In the genomic region with DNA sequence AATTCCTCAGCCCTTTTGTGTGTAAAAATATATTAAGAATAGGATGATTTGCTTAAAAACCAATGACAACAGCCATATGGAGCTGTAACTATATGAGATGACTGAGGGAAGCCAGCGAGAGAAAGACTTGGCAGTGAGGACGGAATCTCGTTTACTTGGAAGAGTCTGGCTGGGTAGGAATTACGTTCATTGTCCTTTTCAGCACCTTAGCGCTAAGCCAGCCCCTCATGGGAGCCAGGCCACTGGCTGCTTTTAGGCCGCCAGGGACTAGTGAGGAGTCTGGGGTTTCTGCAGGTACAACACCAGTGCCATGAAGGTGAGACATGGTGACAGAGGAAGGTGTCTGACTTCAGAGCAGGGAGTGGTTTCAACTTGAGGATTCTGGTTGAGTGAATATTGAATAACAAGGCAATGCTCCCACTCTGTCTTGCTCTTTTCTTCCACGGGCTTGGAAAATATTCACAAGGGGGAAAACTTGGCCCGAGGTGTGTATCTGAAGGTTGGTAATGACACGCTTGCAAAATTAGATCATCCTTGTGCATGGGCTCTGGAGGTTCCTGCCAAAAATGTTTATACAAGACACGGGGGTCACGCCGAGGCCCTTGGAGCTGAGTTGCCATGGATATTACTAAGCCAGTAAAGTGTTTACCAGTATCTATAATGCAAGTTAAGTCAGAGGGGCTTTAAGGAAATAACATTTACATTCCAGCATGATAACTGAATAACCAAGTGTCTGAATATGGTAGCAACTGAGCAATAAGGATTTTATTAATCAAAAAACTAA, we compare ENCODE assay signal across 17 cellular contexts. TPM values are rescaled to one million over a fixed set of nuclear protein-coding genes. Genes with fewer than 3 reads are reported as not detected.
DNase-seq lines count a peak whose midpoint lies in the region; ATAC-seq and TF ChIP-seq lines count a peak whose summit lies in the region.
"Had no signal": no experiment of that assay in that cellular context is flagged by ENCODE, and none has a peak within 500 bp of the region (broad histone marks: within the 10 kb centered on the region; RNA-seq: fewer than 3 reads in every experiment).

No MANE protein-coding gene starts in this region.

- ATAC-seq in central memory CD8-positive, alpha-beta T cell (replicated peaks; ENCODE audit: extremely low read depth, poor library complexity, severe bottlenecking) = no peak
- peak; percentile 29 for ATAC-seq in left lung
- ATAC-seq in HG02852 (IDR thresholded peaks at IDR 0.05; ENCODE audit: unreplicated experiment) = no peak
- no peak for ATAC-seq in GM21390 (IDR thresholded peaks at IDR 0.05; ENCODE audit: unreplicated experiment)
- no peak for ATAC-seq in upper lobe of right lung

- TF ChIP-seq CTCF in left lung (IDR thresholded peaks at IDR 0.05) (no peak), upper lobe of right lung (IDR thresholded peaks at IDR 0.05) (no peak)

- H3K9me3 Mint-ChIP-seq in activated T-cell treated with anti-CD3 and anti-CD28 coated beads, Interleukin-2, amount 50 U/mL, for 24 hours = no peaks in the 10 kb centered on the region
- no peaks in the 10 kb centered on the region for H3K9me3 Mint-ChIP-seq in central memory CD8-positive, alpha-beta T cell
- H3K9me3 Mint-ChIP-seq: activated T-helper 2 cell treated with anti-CD3 and anti-CD28 coated beads, Interferon-gamma antibody, Interleukin-2, Interleukin-4, amounts not matched to agents 10 μg/mL and 5 μg/mL and 100 μg/mL, durations not matched to agents 14 hours and 24 hours and 36 hours had no signal

- WGBS in thymus = 93% methylated on average over 12 of the region's 12 CpGs

- H3K36me3 Mint-ChIP-seq in activated T-cell treated with anti-CD3 and anti-CD28 coated beads, Interleukin-2, amount 50 U/mL, for 24 hours (ENCODE audit: low read depth) = peaks cover 43% of the 10 kb centered on the region
- peaks cover 66% of the 10 kb centered on the region for H3K36me3 Mint-ChIP-seq in central memory CD8-positive, alpha-beta T cell (ENCODE audit: insufficient read depth)

- H3K4me1 Mint-ChIP-seq in activated T-cell treated with anti-CD3 and anti-CD28 coated beads, Interleukin-2, amount 50 U/mL, for 24 hours (ENCODE audit: low read depth) = peaks cover 72% of the 10 kb centered on the region
- H3K4me1 Mint-ChIP-seq in central memory CD8-positive, alpha-beta T cell = peaks cover 75% of the 10 kb centered on the region

- H3K27me3 ChIP-seq in left lung (no peaks in the 10 kb centered on the region), thymus (ENCODE audit: control insufficient read depth, insufficient read depth) (no peaks in the 10 kb centered on the region), upper lobe of right lung (no peaks in the 10 kb centered on the region)
- H3K27me3 ChIP-seq: dorsolateral prefrontal cortex, heart right ventricle had no signal

- H3K4me3 ChIP-seq in left lung (no peak overlapping the region), thymus (ENCODE audit: low read length) (no peak overlapping the region), upper lobe of right lung (no peak overlapping the region)
- H3K4me3 ChIP-seq: dorsolateral prefrontal cortex, lung had no signal

- intact Hi-C loops in left lung (cut with DNase I) (no loop called here), upper lobe of right lung (cut with DNase I) (no loop called here)

- no peak overlapping the region for H3K4me3 Mint-ChIP-seq in activated T-cell treated with anti-CD3 and anti-CD28 coated beads, Interleukin-2, amount 50 U/mL, for 24 hours
- peak overlapping the region; percentile 21 for H3K4me3 Mint-ChIP-seq in central memory CD8-positive, alpha-beta T cell

- no peak overlapping the region for H3K27ac ChIP-seq in left lung
- peak overlapping the region; percentile 42 for H3K27ac ChIP-seq in thymus (ENCODE audit: low read depth)
- H3K27ac ChIP-seq in upper lobe of right lung = no peak overlapping the region

- H3K27ac Mint-ChIP-seq in activated T-cell treated with anti-CD3 and anti-CD28 coated beads, Interleukin-2, amount 50 U/mL, for 24 hours = peak overlapping the region; percentile 45
- peak overlapping the region; percentile 61 for H3K27ac Mint-ChIP-seq in central memory CD8-positive, alpha-beta T cell (ENCODE audit: low read depth)
- H3K27ac Mint-ChIP-seq: activated T-helper 2 cell treated with anti-CD3 and anti-CD28 coated beads, Interferon-gamma antibody, Interleukin-2, Interleukin-4, amounts not matched to agents 10 μg/mL and 5 μg/mL and 100 μg/mL, durations not matched to agents 14 hours and 24 hours and 36 hours had no signal

- H3K36me3 ChIP-seq in left lung (peaks cover 0 to 54% of the 10 kb centered on the region in 2 donors), thymus (ENCODE audit: control insufficient read depth, insufficient read depth) (peaks cover 6% of the 10 kb centered on the region), upper lobe of right lung (peaks cover 39% of the 10 kb centered on the region)

- H3K27me3 Mint-ChIP-seq in activated T-cell treated with anti-CD3 and anti-CD28 coated beads, Interleukin-2, amount 50 U/mL, for 24 hours = no peaks in the 10 kb centered on the region
- H3K27me3 Mint-ChIP-seq in central memory CD8-positive, alpha-beta T cell = no peaks in the 10 kb centered on the region

- peaks cover 5 to 76% of the 10 kb centered on the region in 2 donors for H3K4me1 ChIP-seq in left lung
- H3K4me1 ChIP-seq in thymus (ENCODE audit: control insufficient read depth, insufficient read depth, low read length) = no peaks in the 10 kb centered on the region
- H3K4me1 ChIP-seq in upper lobe of right lung = peaks cover 37% of the 10 kb centered on the region

- DNase-seq in activated T-cell treated with anti-CD3 and anti-CD28 coated beads, Interleukin-2, amount 50 U/mL, for 24 hours = no peak
- DNase-seq in activated T-cell treated with anti-CD3 and anti-CD28 coated beads for 4 hours = no peak
- DNase-seq in central memory CD8-positive, alpha-beta T cell (ENCODE audit: low spot score in 2 of 2) = no peak
- DNase-seq in left lung = no peak
- DNase-seq in upper lobe of right lung = no peak
- DNase-seq: 8988T; activated CD4-positive, CD25-positive, alpha-beta regulatory T cell treated with anti-CD3 and anti-CD28 coated beads, Interleukin-2, amount 50 U/mL, for 72 hours; DMS79 treated with DMSO at 0.1 percent for 48 hours; dorsolateral prefrontal cortex; heart right ventricle; Karpas-422; posterior cingulate gyrus had no signal

- H3K9me3 ChIP-seq in left lung = no peaks in the 10 kb centered on the region
- no peaks in the 10 kb centered on the region for H3K9me3 ChIP-seq in thymus (ENCODE audit: control insufficient read depth)
- no peaks in the 10 kb centered on the region for H3K9me3 ChIP-seq in upper lobe of right lung

RNA-seq across cellular contexts. Expression of a gene that starts 17.5 kb away (rescaled TPM):
- total RNA-seq in left lung = 10 to 100 TPM; 43.5 to 59.8 TPM
- polyA plus RNA-seq in thymus = 23.8 TPM
- total RNA-seq in upper lobe of right lung = 70.6 TPM
